Comparison of ENCODE assay signal across 25 cellular contexts in genomic region chr5:30831605-30832004, GRCh38.
DNase-seq lines count a peak whose midpoint lies in the region; ATAC-seq, FAIRE-seq and TF ChIP-seq lines count a peak whose summit lies in the region.
"Had no signal": no experiment of that assay in that cellular context is flagged by ENCODE, and none has a peak within 500 bp of the region (broad histone marks: within the 10 kb centered on the region; RNA-seq: fewer than 3 reads in every experiment).

No MANE protein-coding gene starts in this region.

- TF ChIP-seq RAD21 in HepG2 (CRISPR knock-in tag; IDR thresholded peaks at IDR 0.05) (no peak), K562 (CRISPR knock-in tag; conservative IDR thresholded peaks at IDR 0.05 in 1 of 2, IDR thresholded peaks at IDR 0.05 in 1 of 2) (no peak), neural cell (conservative IDR thresholded peaks at IDR 0.05) (no peak)

- H3K4me1 ChIP-seq in HepG2 (ENCODE audit: insufficient read depth, low read length) (no peaks in the 10 kb centered on the region), right lobe of liver (no peaks in the 10 kb centered on the region), K562 (replicated peaks in 1 of 2; ENCODE audit: control insufficient read depth in 2 of 2, insufficient read depth in 2 of 2, low read length in 2 of 2) (no peaks in the 10 kb centered on the region), suprapubic skin (no peaks in the 10 kb centered on the region)
- H3K4me1 ChIP-seq: BLaER1 had no signal

- H3K27ac ChIP-seq in HepG2 (ENCODE audit: extremely low read length, insufficient read depth, low read length) = no peak overlapping the region
- no peak overlapping the region for H3K27ac ChIP-seq in right lobe of liver
- H3K27ac ChIP-seq in K562 (ENCODE audit: extremely low read depth, low read depth, low read length) = no peak overlapping the region
- peak overlapping the region; percentile 60 for H3K27ac ChIP-seq in neural cell (ENCODE audit: low read length)
- H3K27ac ChIP-seq in suprapubic skin = no peak overlapping the region
- H3K27ac ChIP-seq: 22Rv1, BLaER1 had no signal

- H4K20me1 ChIP-seq in HepG2 (ENCODE audit: insufficient read depth, low read length) = no peaks in the 10 kb centered on the region
- no peaks in the 10 kb centered on the region for H4K20me1 ChIP-seq in K562 (replicated peaks; ENCODE audit: control insufficient read depth, insufficient read depth, low read length)
- H4K20me1 ChIP-seq in neural cell (ENCODE audit: insufficient read depth) = no peaks in the 10 kb centered on the region
- H4K20me1 ChIP-seq: BLaER1 had no signal

- H3K79me2 ChIP-seq in HepG2 (ENCODE audit: insufficient read depth, low read length) = no peaks in the 10 kb centered on the region
- no peaks in the 10 kb centered on the region for H3K79me2 ChIP-seq in K562 (ENCODE audit: control insufficient read depth, insufficient read depth, low read length)
- no peaks in the 10 kb centered on the region for H3K79me2 ChIP-seq in neural cell (replicated peaks; ENCODE audit: insufficient read depth, low read length)

- H3K4me3 ChIP-seq in HepG2 (replicated peaks in 1 of 3; ENCODE audit: insufficient read depth in 1 of 3, low read depth in 2 of 3, low read length in 3 of 3) (no peak overlapping the region), right lobe of liver (no peak overlapping the region), K562 (no peak overlapping the region), neural cell (ENCODE audit: low read length) (no peak overlapping the region), suprapubic skin (no peak overlapping the region)
- H3K4me3 ChIP-seq: BLaER1, GM12878 had no signal

- WGBS in HepG2 (ENCODE audit: low lambda C conversion rate) = 0% methylated on average over 1 of the region's 1 CpG
- WGBS in right lobe of liver (ENCODE audit: insufficient coverage, low coverage, low lambda C conversion rate, missing lambda C conversion rate) = 25% methylated on average over 1 of the region's 1 CpG
- 0% methylated on average over 1 of the region's 1 CpG for WGBS in K562 (ENCODE audit: insufficient coverage, low coverage, missing lambda C conversion rate)
- 69% methylated on average over 1 of the region's 1 CpG for WGBS in suprapubic skin

- H3K4me2 ChIP-seq in HepG2 (ENCODE audit: low read depth, low read length) (no peak overlapping the region), K562 (ENCODE audit: insufficient read depth, low read length) (no peak overlapping the region), neural cell (ENCODE audit: low read length) (peak overlapping the region; percentile 35)
- H3K4me2 ChIP-seq: BLaER1 had no signal

- FAIRE-seq in HepG2 (lab: Jason Lieb, UNC) (no peak), K562 (lab: Jason Lieb, UNC) (no peak)
- FAIRE-seq: GM12878, GM12892, GM18507 had no signal

- no peak overlapping the region for H3K9ac ChIP-seq in HepG2 (ENCODE audit: insufficient read depth, low read depth, low read length)
- no peak overlapping the region for H3K9ac ChIP-seq in K562 (ENCODE audit: insufficient read depth in 1 of 2, low read depth in 2 of 2, low read length in 2 of 2)
- H3K9ac ChIP-seq in neural cell (ENCODE audit: low read length) = peak overlapping the region; percentile 7
- H3K9ac ChIP-seq: BLaER1 had no signal

- TF ChIP-seq POLR2A in HepG2 (IDR thresholded peaks at IDR 0.05; ENCODE audit: insufficient read depth in 1 of 2, low read depth in 2 of 2, low read length in 2 of 2) (no peak), right lobe of liver (IDR thresholded peaks at IDR 0.05) (no peak), K562 (conservative IDR thresholded peaks at IDR 0.05) (no peak), suprapubic skin (IDR thresholded peaks at IDR 0.05) (no peak)

- H2AFZ ChIP-seq in HepG2 (ENCODE audit: low read length) (no peak overlapping the region), K562 (ENCODE audit: low read depth, low read length) (no peak overlapping the region), neural cell (ENCODE audit: low read depth, low read length) (no peak overlapping the region)

- BruUV-seq in HepG2 (replicated peaks; lab: Mats Ljungman, UMichigan) = no TSS peak
- no TSS peak for BruUV-seq in K562 (replicated peaks; lab: Mats Ljungman, UMichigan)

- POLR2A ChIA-PET in HepG2 (lab: Yijun Ruan, JAX) (no interaction called here), K562 (lab: Yijun Ruan, JAX) (no interaction called here)

- no peaks in the 10 kb centered on the region for H3K9me1 ChIP-seq in K562 (ENCODE audit: control insufficient read depth, insufficient read depth, low read length)

- TF ChIP-seq EP300 in HepG2 (IDR thresholded peaks at IDR 0.05; ENCODE audit: low read depth in 2 of 2, low read length in 2 of 2) = no peak
- TF ChIP-seq EP300 in HepG2 (CRISPR knock-in tag; IDR thresholded peaks at IDR 0.05; ENCODE audit: borderline replicate concordance) = no peak
- no peak for TF ChIP-seq EP300 in K562 (IDR thresholded peaks at IDR 0.05; ENCODE audit: low read length)
- TF ChIP-seq EP300 in neural cell (conservative IDR thresholded peaks at IDR 0.05; ENCODE audit: poor library complexity, severe bottlenecking) = no peak
- TF ChIP-seq EP300 in suprapubic skin (IDR thresholded peaks at IDR 0.05) = no peak

- H3K9me3 ChIP-seq in HepG2 (ENCODE audit: low read length) (no peaks in the 10 kb centered on the region), right lobe of liver (no peaks in the 10 kb centered on the region), K562 (replicated peaks; ENCODE audit: control insufficient read depth, insufficient read depth, low read depth, low read length) (no peaks in the 10 kb centered on the region; the same call in 1 of the 2 replicates), neural cell (ENCODE audit: low read length) (no peaks in the 10 kb centered on the region), suprapubic skin (no peaks in the 10 kb centered on the region)
- H3K9me3 ChIP-seq: BE2C had no signal

- H3K27me3 ChIP-seq in HepG2 (ENCODE audit: control insufficient read depth in 1 of 2, insufficient read depth in 2 of 2, low read length in 2 of 2) (no peaks in the 10 kb centered on the region), right lobe of liver (no peaks in the 10 kb centered on the region), K562 (ENCODE audit: control insufficient read depth in 2 of 2, insufficient read depth in 2 of 2, low read length in 2 of 2) (no peaks in the 10 kb centered on the region), neural cell (ENCODE audit: insufficient read depth, low read depth, low read length) (no peaks in the 10 kb centered on the region), suprapubic skin (no peaks in the 10 kb centered on the region)
- H3K27me3 ChIP-seq: BE2C, BLaER1 had no signal

- intact Hi-C loops in HepG2 (cut with micrococcal nuclease; ENCODE audit: unreplicated experiment) (no loop called here), right lobe of liver (cut with DNase I) (no loop called here), K562 (cut with micrococcal nuclease) (no loop called here)

- CTCF ChIA-PET in HepG2 (lab: Yijun Ruan, JAX; ENCODE audit: low intra/inter-chr PET ratio, low total read pairs) = no interaction called here
- CTCF ChIA-PET in K562 (lab: Yijun Ruan, JAX; ENCODE audit: low intra/inter-chr PET ratio) = no interaction called here

- ATAC-seq in HepG2 (no peak), right lobe of liver (no peak), K562 (no peak)
- ATAC-seq: GM12878 had no signal

- no peak for TF ChIP-seq CTCF in HepG2 (CRISPR knock-in tag; IDR thresholded peaks at IDR 0.05)
- no peak for TF ChIP-seq CTCF in right lobe of liver (IDR thresholded peaks at IDR 0.05)
- TF ChIP-seq CTCF in K562 (IDR thresholded peaks at IDR 0.05 in 2 of 3, conservative IDR thresholded peaks at IDR 0.05 in 1 of 3; ENCODE audit: insufficient read depth in 2 of 3, low read depth in 1 of 3, low read length in 3 of 3) = no peak
- TF ChIP-seq CTCF in neural cell (IDR thresholded peaks at IDR 0.05; ENCODE audit: poor library complexity, severe bottlenecking) = no peak
- TF ChIP-seq CTCF in suprapubic skin (IDR thresholded peaks at IDR 0.05) = no peak

- DNase-seq in HepG2 (ENCODE audit: low spot score) (no peak), right lobe of liver (no peak), K562 (ENCODE audit: extremely low read depth in 1 of 4, low spot score in 3 of 4) (no peak), suprapubic skin (ENCODE audit: low spot score in 2 of 2) (no peak)
- DNase-seq in stimulated activated CD4-positive, alpha-beta T cell treated with anti-CD3 and anti-CD28 coated beads, Interleukin-12 subunit alpha, Interleukin-12 subunit beta, amount 100 ng/mL, for 4 hours = no peak
- DNase-seq: ACHN; BE2C; C1 segment of cervical spinal cord; CD4-positive, alpha-beta memory T cell; CD4-positive, CD25-positive, alpha-beta regulatory T cell; CD8-positive, alpha-beta memory T cell; COR-L47; DMS 273 treated with DMSO at 0.1 percent for 48 hours; DMS153; DMS53; DMS79; DND-41; EL; GDM1 had no signal

- no peaks in the 10 kb centered on the region for H3F3A ChIP-seq in neural cell (ENCODE audit: insufficient read depth, low read length, poor library complexity, severe bottlenecking)

- in situ Hi-C loops in HepG2 (cut with HindIII; ENCODE audit: extremely low pct_ligation_motif_present, low pct_unique_long_range_greater_than_20kb) (no loop called here), K562 (cut with MboI) (no loop called here)

- H3K36me3 ChIP-seq in HepG2 (replicated peaks in 1 of 2; ENCODE audit: control insufficient read depth in 1 of 2, insufficient read depth in 2 of 2, low read length in 2 of 2) (no peaks in the 10 kb centered on the region), right lobe of liver (no peaks in the 10 kb centered on the region), K562 (ENCODE audit: control insufficient read depth, insufficient read depth, low read length) (no peaks in the 10 kb centered on the region), neural cell (ENCODE audit: insufficient read depth, low read length) (no peaks in the 10 kb centered on the region), suprapubic skin (no peaks in the 10 kb centered on the region)
- H3K36me3 ChIP-seq: BE2C, BLaER1 had no signal

- no peaks in the 10 kb centered on the region for H3K9me2 ChIP-seq in neural cell (ENCODE audit: insufficient read depth, low read length)

TF ChIP-seq in HepG2, 621 proteins besides CTCF, POLR2A, EP300 and RAD21 (continues in another document):
- peak in 1 of 2 experiments; percentile 63; a peak in 3 of 4 replicates for TF ChIP-seq MAFK (conservative IDR thresholded peaks at IDR 0.05 in 1 of 2, IDR thresholded peaks at IDR 0.05 in 1 of 2; ENCODE audit: low read length in 2 of 2)

TF ChIP-seq in K562, 482 proteins besides CTCF, POLR2A, EP300 and RAD21 (continues in another document):
- TF ChIP-seq MAFF (IDR thresholded peaks at IDR 0.05; ENCODE audit: low read length) = peak; percentile 21; the same call in 1 of the 2 replicates
- TF ChIP-seq SNAPC5 (CRISPR knock-in tag; IDR thresholded peaks at IDR 0.05) = no peak

TF ChIP-seq in neural cell, 6 proteins besides CTCF, POLR2A, EP300 and RAD21 (continues in another document):
- TF ChIP-seq TAF1 (IDR thresholded peaks at IDR 0.05; ENCODE audit: low read depth) (no peak), EZH2 (IDR thresholded peaks at IDR 0.05; ENCODE audit: borderline replicate concordance, insufficient read depth, low read length, poor library complexity, severe bottlenecking) (no peak), POLR2AphosphoS5 (IDR thresholded peaks at IDR 0.05) (no peak), SMC3 (conservative IDR thresholded peaks at IDR 0.05; ENCODE audit: poor library complexity) (no peak)

Comparison
In these comparisons a context has a peak if more than half of its experiments do, and no peak if none do; other contexts are left out.
1. Of the 241 proteins assayed by ChIP-seq in both HepG2 and K562: peak only in HepG2: none; only in K562: none; in both: MAFF; in neither: 239; mixed calls (peak in some experiments, not most) for 1.